22 cellular contexts compared by ENCODE assay signal in the genomic region with DNA sequence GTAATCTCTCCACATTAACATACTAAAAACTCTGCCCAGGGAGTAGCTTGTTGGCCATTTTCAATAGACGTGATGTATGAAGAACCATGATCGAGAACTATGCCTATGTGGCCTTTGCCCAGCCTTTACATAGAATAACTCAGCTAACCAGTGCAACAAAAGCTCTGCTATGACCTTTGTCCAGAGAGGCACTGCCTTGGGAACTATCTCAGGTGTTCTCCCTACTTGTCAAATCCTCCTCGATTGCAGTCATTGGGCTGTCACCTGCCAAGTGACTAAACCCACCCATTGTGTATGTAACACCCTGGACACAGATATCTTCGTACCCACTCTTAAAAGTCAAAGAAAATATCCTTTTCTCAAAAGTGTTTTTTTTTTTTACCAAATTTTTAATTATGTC.
"Had no signal": no experiment of that assay in that cellular context is flagged by ENCODE, and none has a peak within 500 bp of the region (broad histone marks: within the 10 kb centered on the region; RNA-seq: fewer than 3 reads in every experiment).

No MANE protein-coding gene starts in this region.

- H3K36me3 Mint-ChIP-seq: T-cell had no signal

- H3K4me3 ChIP-seq: SJCRH30 had no signal

- H3K9me3 ChIP-seq: SJCRH30 had no signal

- H3K27ac ChIP-seq: SJCRH30 had no signal

- FAIRE-seq: HepG2, RCC 7860 had no signal

- H3K27me3 ChIP-seq: SJCRH30 had no signal

- H3K36me3 ChIP-seq: SJCRH30 had no signal

- H3K27ac Mint-ChIP-seq: T-cell had no signal

- H3K4me3 Mint-ChIP-seq: T-cell had no signal

- ATAC-seq: HepG2, T-cell had no signal

- H3K4me1 Mint-ChIP-seq: T-cell had no signal

- H3K4me1 ChIP-seq: SJCRH30 had no signal

- DNase-seq: IMR-90, Karpas-422, KG1, MM.1S, NCI-H1092 treated with DMSO at 0.1 percent for 48 hours, NCI-H1436, NCI-H187, NCI-H2029, NCI-H2081 treated with DMSO at 0.1 percent for 48 hours, NCI-H2171, NCI-H226, NCI-H446, NCI-H510A, NCI-H524 treated with DMSO at 0.1 percent for 48 hours, NCI-H774, RPMI8226, SHP77, SW 1271, T-cell had no signal

- H3K27me3 Mint-ChIP-seq: T-cell had no signal
